ENCODE assay signal across 8 cellular contexts in the genomic region with DNA sequence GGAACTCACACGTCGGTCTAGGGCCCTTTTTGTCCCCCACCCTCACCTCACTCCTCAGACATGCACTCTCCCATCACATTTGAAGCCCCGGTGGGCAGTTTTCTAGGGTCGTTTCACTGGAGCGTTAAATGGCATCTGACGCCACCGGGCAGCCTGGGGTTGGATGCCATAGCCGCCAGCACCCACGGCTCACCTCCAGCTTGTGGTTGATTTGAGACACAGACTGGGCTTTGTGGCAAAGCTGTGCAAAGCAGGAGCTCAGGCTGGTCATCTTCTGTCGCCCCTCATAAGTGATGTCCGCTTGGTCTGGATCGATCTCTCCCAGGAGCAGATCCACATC. TPM values are rescaled to one million over a fixed set of nuclear protein-coding genes. Genes with fewer than 3 reads are reported as not detected.
DNase-seq lines count a peak whose midpoint lies in the region; ATAC-seq and TF ChIP-seq lines count a peak whose summit lies in the region.

No MANE protein-coding gene starts in this region.

- peak overlapping the region; percentile 74 for H3K9ac ChIP-seq in HUES64 (ENCODE audit: low read depth, low read length)

- peak; percentile 12 for ATAC-seq in GM21529 (IDR thresholded peaks at IDR 0.05; ENCODE audit: unreplicated experiment)
- peak; percentile 3 for ATAC-seq in activated naive CD8-positive, alpha-beta T cell treated with anti-CD3 and anti-CD28 coated beads, Interleukin-2, amount 50 U/mL, for 24 hours
- peak; percentile 3 for ATAC-seq in stimulated activated naive CD8-positive, alpha-beta T cell treated with anti-CD3 and anti-CD28 coated beads, Interleukin-15, Interleukin-2, amounts not matched to agents 100 U/mL and 50 U/mL, for 24 hours

- peaks cover 50% of the 10 kb centered on the region for H3K4me1 Mint-ChIP-seq in activated naive CD8-positive, alpha-beta T cell treated with anti-CD3 and anti-CD28 coated beads, Interleukin-2, amount 50 U/mL, for 24 hours
- peaks cover 16 to 53% of the 10 kb centered on the region in 2 donors for H3K4me1 Mint-ChIP-seq in immature natural killer cell

- H3K4me3 ChIP-seq in GM12864 (ENCODE audit: low read depth, low read length) (peak overlapping the region; percentile 94), HUES64 (ENCODE audit: low read length) (peak overlapping the region; percentile 84)

- peaks cover 5% of the 10 kb centered on the region for H3K9me3 Mint-ChIP-seq in activated naive CD8-positive, alpha-beta T cell treated with anti-CD3 and anti-CD28 coated beads, Interleukin-2, amount 50 U/mL, for 24 hours
- H3K9me3 Mint-ChIP-seq in immature natural killer cell: no peaks in the 10 kb centered on the region

- peak overlapping the region; percentile 98 for H3K4me3 Mint-ChIP-seq in activated naive CD8-positive, alpha-beta T cell treated with anti-CD3 and anti-CD28 coated beads, Interleukin-2, amount 50 U/mL, for 24 hours
- peak overlapping the region; percentile 95 to 100 (median 99) for H3K4me3 Mint-ChIP-seq in immature natural killer cell

- DNase-seq in GM12864 (ENCODE audit: low read depth) (no peak), immature natural killer cell (no peak), NCI-H1436 (lab: John Stamatoyannopoulos, UW) (no peak), retina (no peak)
- DNase-seq in activated naive CD8-positive, alpha-beta T cell treated with anti-CD3 and anti-CD28 coated beads, Interleukin-2, amount 50 U/mL, for 24 hours: peak; percentile 31
- DNase-seq in stimulated activated naive CD8-positive, alpha-beta T cell treated with anti-CD3 and anti-CD28 coated beads, Interleukin-15, Interleukin-2, amounts not matched to agents 100 U/mL and 50 U/mL, for 24 hours: peak; percentile 36

- H3K36me3 Mint-ChIP-seq in activated naive CD8-positive, alpha-beta T cell treated with anti-CD3 and anti-CD28 coated beads, Interleukin-2, amount 50 U/mL, for 24 hours (ENCODE audit: low read depth): peaks cover 31% of the 10 kb centered on the region
- H3K36me3 Mint-ChIP-seq in immature natural killer cell: peaks cover 0 to 14% (median 6%) of the 10 kb centered on the region in 3 donors

- H3K4me1 ChIP-seq in HUES64 (ENCODE audit: insufficient read depth, low read length): peaks cover 5% of the 10 kb centered on the region; the same call in 1 of the 2 replicates

- peak overlapping the region; percentile 76; the same call in 1 of the 2 replicates for H3K27ac ChIP-seq in HUES64 (ENCODE audit: low read depth, low read length)

- no peak for TF ChIP-seq CTCF in GM12864 (IDR thresholded peaks at IDR 0.05; ENCODE audit: low read depth, low read length, missing control alignments)

- peaks cover 8% of the 10 kb centered on the region; the same call in 1 of the 2 replicates for H3K9me3 ChIP-seq in HUES64 (ENCODE audit: insufficient read depth, low read depth, low read length)

- H3K27ac Mint-ChIP-seq in activated naive CD8-positive, alpha-beta T cell treated with anti-CD3 and anti-CD28 coated beads, Interleukin-2, amount 50 U/mL, for 24 hours: peak overlapping the region; percentile 97
- peak overlapping the region; percentile 92 to 99 (median 98) for H3K27ac Mint-ChIP-seq in immature natural killer cell

- 2% methylated on average over 12 of the region's 12 CpGs for WGBS in HUES64

- H3K27me3 Mint-ChIP-seq in activated naive CD8-positive, alpha-beta T cell treated with anti-CD3 and anti-CD28 coated beads, Interleukin-2, amount 50 U/mL, for 24 hours: no peaks in the 10 kb centered on the region
- peaks cover 5 to 6% (median 5%) of the 10 kb centered on the region in 3 donors for H3K27me3 Mint-ChIP-seq in immature natural killer cell (ENCODE audit: low read depth in 3 of 3)

- peaks cover 35% of the 10 kb centered on the region for H3K36me3 ChIP-seq in HUES64 (ENCODE audit: insufficient read depth, low read length)

- H3K27me3 ChIP-seq in HUES64 (ENCODE audit: insufficient read depth, low read length): no peaks in the 10 kb centered on the region

RNA-seq across cellular contexts. Expression of a gene that starts 0.5 kb away (rescaled TPM):
- 14.0 TPM for polyA plus RNA-seq in HUES64 (2013, experiment 1 of 2)
- polyA plus RNA-seq in HUES64 (2013, experiment 2 of 2): 13.9 TPM
- polyA plus RNA-seq in immature natural killer cell: 10 to 100 TPM in 1 of 3 donors, 1 to 10 TPM in 2; 5.3 to 17.8 (median 8.3) TPM

Comparison
In these comparisons a context has a peak if more than half of its experiments do, and no peak if none do; other contexts are left out.
1. DNase-seq: peak in activated naive CD8-positive, alpha-beta T cell treated with anti-CD3 and anti-CD28 coated beads, Interleukin-2, amount 50 U/mL, for 24 hours (single experiment) and stimulated activated naive CD8-positive, alpha-beta T cell treated with anti-CD3 and anti-CD28 coated beads, Interleukin-15, Interleukin-2, amounts not matched to agents 100 U/mL and 50 U/mL, for 24 hours (single experiment); none in GM12864 (single experiment), immature natural killer cell (0 of 3), NCI-H1436 (single experiment) and retina (single experiment).
2. Peak in every context shown above with its lines, with median percentiles within 50 percentile points of each other: ATAC-seq.